Comparison of ENCODE assay signal across 8 cellular contexts in genomic region chr1:145858238-145858936, GRCh38. TPM values are rescaled to one million over a fixed set of nuclear protein-coding genes. Genes with fewer than 3 reads are reported as not detected.
DNase-seq lines count a peak whose midpoint lies in the region; ATAC-seq and TF ChIP-seq lines count a peak whose summit lies in the region.

No MANE protein-coding gene starts in this region.

- H3K4me3 Mint-ChIP-seq in HFFc6, result peak overlapping the region; percentile 98
- H3K4me3 Mint-ChIP-seq in type B pancreatic cell, result peak overlapping the region; percentile 99

- H3K9me3 Mint-ChIP-seq in HFFc6, result no peaks in the 10 kb centered on the region
- no peaks in the 10 kb centered on the region for H3K9me3 Mint-ChIP-seq in type B pancreatic cell

- H3K36me3 Mint-ChIP-seq in HFFc6 (ENCODE audit: low read depth), result peaks cover 14% of the 10 kb centered on the region; the same call in 1 of the 2 replicates
- H3K36me3 Mint-ChIP-seq in type B pancreatic cell, result peaks cover 15% of the 10 kb centered on the region

- no peak for ATAC-seq in HG02973 (IDR thresholded peaks at IDR 0.05; ENCODE audit: unreplicated experiment)

- H3K27ac Mint-ChIP-seq in HFFc6 (peak overlapping the region; percentile 18), type B pancreatic cell (peak overlapping the region; percentile 91)

- H3K4me3 ChIP-seq in fibroblast of pulmonary artery (replicated peaks; ENCODE audit: low read depth, low read length) (peak overlapping the region; percentile 99), neuron (ENCODE audit: low read length) (peak overlapping the region; percentile 77)

- H3K27me3 Mint-ChIP-seq in HFFc6 (ENCODE audit: insufficient read depth), result peaks cover 4% of the 10 kb centered on the region
- H3K27me3 Mint-ChIP-seq in type B pancreatic cell, result peaks cover 5% of the 10 kb centered on the region

- H3K4me1 Mint-ChIP-seq in HFFc6 (ENCODE audit: low read depth), result peaks cover 18% of the 10 kb centered on the region
- H3K4me1 Mint-ChIP-seq in type B pancreatic cell (ENCODE audit: unreplicated experiment), result peaks cover 5% of the 10 kb centered on the region

- peak; percentile 55 for DNase-seq in DMS114 treated with DMSO at 0.1 percent for 48 hours (lab: John Stamatoyannopoulos, UW; ENCODE audit: unreplicated experiment)
- no peak for DNase-seq in HFFc6
- peak; percentile 93 for DNase-seq in NCI-H82 (lab: John Stamatoyannopoulos, UW)
- DNase-seq in activated T-helper 1 cell treated with Interleukin-2 at 50 U/mL for 16 hours (ENCODE audit: low read depth), result peak; percentile 27
- peak; percentile 40 for DNase-seq in fibroblast of pulmonary artery (ENCODE audit: low read depth)
- DNase-seq in type B pancreatic cell (ENCODE audit: extremely low spot score, unreplicated experiment), result no peak

- no peaks in the 10 kb centered on the region for H3K27me3 ChIP-seq in neuron (ENCODE audit: insufficient read depth, low read length)

- no peak for TF ChIP-seq CTCF in HFFc6 (IDR thresholded peaks at IDR 0.05)
- no peak for TF ChIP-seq CTCF in fibroblast of pulmonary artery (IDR thresholded peaks at IDR 0.05; ENCODE audit: low read length, missing control alignments)
- TF ChIP-seq CTCF in type B pancreatic cell (conservative IDR thresholded peaks at IDR 0.05), result no peak

- peaks cover 10% of the 10 kb centered on the region for H3K4me1 ChIP-seq in neuron (ENCODE audit: insufficient read depth, low read length)

- no peaks in the 10 kb centered on the region for H3K9me3 ChIP-seq in neuron (ENCODE audit: low read length)

- H2AFZ ChIP-seq in neuron (ENCODE audit: low read depth, low read length), result peak overlapping the region; percentile 79

- peaks cover 33% of the 10 kb centered on the region for H3K36me3 ChIP-seq in neuron (ENCODE audit: insufficient read depth, low read length)

RNA-seq across cellular contexts. Expression of gene PIAS3, which starts 0.5 kb away (rescaled TPM):
- total RNA-seq in HFFc6 (2021; fragmentation: NEBNext Ultra II Directional; extraction: Animal tissue kit (Norgen Biotek cat#: 25700)), result 10 to 100 TPM; 45.2 to 53.8 (median 51.6) TPM
- total RNA-seq in type B pancreatic cell (ENCODE audit: low replicate concordance), result 18.4 and 40.0 TPM in 2 replicates

RNA-seq across cellular contexts. Expression of gene NUDT17, which starts 13.0 kb away (rescaled TPM):
- 1 to 10 TPM; 2.4 to 4.5 (median 3.6) TPM for total RNA-seq in HFFc6 (2021; fragmentation: NEBNext Ultra II Directional; extraction: Animal tissue kit (Norgen Biotek cat#: 25700))
- 2.1 and 4.0 TPM in 2 replicates for total RNA-seq in type B pancreatic cell (ENCODE audit: low replicate concordance)

RNA-seq across cellular contexts. Expression of gene ANKRD35, which starts 27.3 kb away (rescaled TPM):
- total RNA-seq in HFFc6 (2021; fragmentation: NEBNext Ultra II Directional; extraction: Animal tissue kit (Norgen Biotek cat#: 25700)), result 1 to 10 TPM in 4 of 6 experiments, under 1 TPM in 2; 0.75 to 2.0 (median 1.1) TPM
- total RNA-seq in type B pancreatic cell (ENCODE audit: low replicate concordance), result 0.12 and 0.56 TPM in 2 replicates

RNA-seq across cellular contexts. Expression of gene POLR3C, which starts 34.4 kb away (rescaled TPM):
- total RNA-seq in HFFc6 (2021; fragmentation: NEBNext Ultra II Directional; extraction: Animal tissue kit (Norgen Biotek cat#: 25700)), result 10 to 100 TPM; 31.4 to 39.1 (median 35.1) TPM
- total RNA-seq in type B pancreatic cell (ENCODE audit: low replicate concordance), result 27.6 and 28.3 TPM in 2 replicates

RNA-seq across cellular contexts. Expression of gene RNF115, which starts 34.5 kb away (rescaled TPM):
- 10 to 100 TPM; 14.0 to 23.0 (median 21.2) TPM for total RNA-seq in HFFc6 (2021; fragmentation: NEBNext Ultra II Directional; extraction: Animal tissue kit (Norgen Biotek cat#: 25700))
- 9.2 and 10.6 TPM in 2 replicates for total RNA-seq in type B pancreatic cell (ENCODE audit: low replicate concordance)

Comparison
In these comparisons a context has a peak if more than half of its experiments do, and no peak if none do; other contexts are left out.
1. DNase-seq: peak in DMS114 treated with DMSO at 0.1 percent for 48 hours (single experiment), NCI-H82 (single experiment), activated T-helper 1 cell treated with Interleukin-2 at 50 U/mL for 16 hours (single experiment) and fibroblast of pulmonary artery (single experiment); none in HFFc6 (single experiment) and type B pancreatic cell (single experiment).